Comparison of ENCODE assay signal across 18 cellular contexts in the genomic region with DNA sequence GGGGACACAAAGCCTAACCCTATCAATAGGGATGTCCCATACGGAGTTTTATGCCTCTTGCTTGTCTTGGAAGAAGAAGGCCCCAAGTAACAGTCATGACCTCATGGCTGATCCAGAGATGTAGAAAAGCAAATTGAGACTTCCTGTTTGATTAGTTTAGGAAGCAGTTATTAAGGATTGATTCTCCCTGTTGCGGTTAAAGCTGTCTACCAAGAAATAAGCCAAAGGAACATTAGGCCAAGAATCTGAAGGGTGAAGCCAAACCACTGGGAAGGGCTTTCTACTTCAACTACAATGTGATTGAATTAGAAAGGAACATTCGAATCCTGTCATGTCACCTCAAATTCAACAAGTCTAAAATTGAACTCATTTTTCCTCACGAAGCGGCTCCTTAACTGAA.
"Had no signal": no experiment of that assay in that cellular context is flagged by ENCODE, and none has a peak within 500 bp of the region (broad histone marks: within the 10 kb centered on the region; RNA-seq: fewer than 3 reads in every experiment).

No MANE protein-coding gene starts in this region.

- H3K4me3 Mint-ChIP-seq: activated B cell treated with CpG ODN at 0.5 μM for 24 hours; activated CD4-positive, alpha-beta T cell treated with anti-CD3 and anti-CD28 coated beads, Interleukin-2, amount 10 ng/mL, durations not matched to agents 24 days and 14 days; activated naive CD8-positive, alpha-beta T cell treated with anti-CD3 and anti-CD28 coated beads for 36 hours; nephron; T-helper 2 cell treated with Interferon-gamma antibody and Interleukin-4, amounts not matched to agents 5 μg/mL and 100 μg/mL, for 36 hours; type B pancreatic cell had no signal

- H3K9me3 Mint-ChIP-seq: activated B cell treated with CpG ODN at 0.5 μM for 24 hours; activated CD4-positive, alpha-beta T cell treated with anti-CD3 and anti-CD28 coated beads, Interleukin-2, amount 10 ng/mL, durations not matched to agents 24 days and 14 days; T-helper 2 cell treated with Interferon-gamma antibody and Interleukin-4, amounts not matched to agents 5 μg/mL and 100 μg/mL, for 36 hours had no signal

- H3K27ac Mint-ChIP-seq: activated B cell treated with CpG ODN at 0.5 μM for 24 hours; activated CD4-positive, alpha-beta T cell treated with anti-CD3 and anti-CD28 coated beads, Interleukin-2, amount 10 ng/mL, durations not matched to agents 24 days and 14 days; activated naive CD8-positive, alpha-beta T cell treated with anti-CD3 and anti-CD28 coated beads for 36 hours; nephron; progenitor cell of endocrine pancreas; T-helper 2 cell treated with Interferon-gamma antibody and Interleukin-4, amounts not matched to agents 5 μg/mL and 100 μg/mL, for 36 hours; type B pancreatic cell had no signal

- FAIRE-seq: kidney had no signal

- H3K4me2 ChIP-seq: hepatocyte had no signal

- H3K4me3 ChIP-seq: hepatocyte had no signal

- H3K27ac ChIP-seq: epithelial cell of prostate, hepatocyte had no signal

- H3K36me3 Mint-ChIP-seq: activated naive CD8-positive, alpha-beta T cell treated with anti-CD3 and anti-CD28 coated beads for 36 hours had no signal

- H3K27me3 ChIP-seq: hepatocyte had no signal

- DNase-seq: activated B cell treated with CpG ODN at 0.5 μM for 24 hours; activated CD4-positive, alpha-beta T cell treated with anti-CD3 and anti-CD28 coated beads, Interleukin-2, amount 10 ng/mL, durations not matched to agents 24 days and 14 days; activated CD8-positive, alpha-beta memory T cell treated with anti-CD3 and anti-CD28 coated beads, Interleukin-2, amount 50 U/mL, for 48 hours; activated gamma-delta T cell treated with Interleukin-2 at 50 U/mL for 16 hours; activated naive CD8-positive, alpha-beta T cell treated with anti-CD3 and anti-CD28 coated beads for 36 hours; amygdala; dermis blood vessel endothelial cell; kidney; nucleus accumbens; stimulated activated CD4-positive, alpha-beta T cell treated with anti-CD3 and anti-CD28 coated beads, Interleukin-15, amount 100 ng/mL, for 24 hours; stimulated activated CD4-positive, alpha-beta T cell treated with anti-CD3 and anti-CD28 coated beads, Interleukin-4, amount 100 ng/mL, for 24 hours; stimulated activated naive CD4-positive, alpha-beta T cell treated with Interleukin-2 at 50 U/mL for 16 hours had no signal

- H2AFZ ChIP-seq: hepatocyte had no signal

- H3K27me3 Mint-ChIP-seq: activated B cell treated with CpG ODN at 0.5 μM for 24 hours; activated CD4-positive, alpha-beta T cell treated with anti-CD3 and anti-CD28 coated beads, Interleukin-2, amount 10 ng/mL, durations not matched to agents 24 days and 14 days; activated naive CD8-positive, alpha-beta T cell treated with anti-CD3 and anti-CD28 coated beads for 36 hours; progenitor cell of endocrine pancreas; type B pancreatic cell had no signal

- H3K4me1 Mint-ChIP-seq: activated B cell treated with CpG ODN at 0.5 μM for 24 hours had no signal
